ENCODE assay signal across 34 cellular contexts in genomic region chr22:33553493-33553892, GRCh38.
"Had no signal": no experiment of that assay in that cellular context is flagged by ENCODE, and none has a peak within 500 bp of the region (broad histone marks: within the 10 kb centered on the region; RNA-seq: fewer than 3 reads in every experiment).

No MANE protein-coding gene starts in this region.

- H3K36me3 ChIP-seq: ascending aorta, cardiac muscle cell, Peyer's patch had no signal

- H3K27ac Mint-ChIP-seq: activated CD4-positive, alpha-beta T cell treated with anti-CD3 and anti-CD28 coated beads for 36 hours; activated CD4-positive, alpha-beta T cell treated with anti-CD3 and anti-CD28 coated beads, Interleukin-2, amount 10 ng/mL, durations not matched to agents 7 days and 5 days; activated naive CD4-positive, alpha-beta T cell treated with anti-CD3 and anti-CD28 coated beads, Interleukin-2, amount 50 U/mL, for 24 hours; activated naive CD8-positive, alpha-beta T cell treated with anti-CD3 and anti-CD28 coated beads, Interleukin-2, amount 10 ng/mL, durations not matched to agents 7 days and 5 days; activated T-helper 1 cell treated with anti-CD3 and anti-CD28 coated beads, Interleukin-12 subunit alpha, Interleukin-12 subunit beta, Interleukin-2, Interleukin-4 antibody, amounts not matched to agents 30 ng/mL and 10 ng/mL and 1 ng/mL, durations not matched to agents 14 hours and 24 hours and 36 hours; T-helper 1 cell treated with Interleukin-12 subunit alpha and Interleukin-12 subunit beta and Interleukin-4 antibody, amounts not matched to agents 30 μg/mL and 1 μg/mL, for 36 hours; T-helper 2 cell treated with Interferon-gamma antibody and Interleukin-4, amounts not matched to agents 5 μg/mL and 100 μg/mL, for 36 hours had no signal

- H3K9ac ChIP-seq: KMS-11, SK-N-SH had no signal

- H3K4me3 ChIP-seq: ascending aorta, cardiac muscle cell, Peyer's patch, SJSA1 had no signal

- H3K27me3 Mint-ChIP-seq: activated CD4-positive, alpha-beta T cell treated with anti-CD3 and anti-CD28 coated beads, Interleukin-2, amount 10 ng/mL, durations not matched to agents 7 days and 5 days; activated naive CD4-positive, alpha-beta T cell treated with anti-CD3 and anti-CD28 coated beads, Interleukin-2, amount 50 U/mL, for 24 hours; central memory CD8-positive, alpha-beta T cell had no signal

- H3K4me2 ChIP-seq: KMS-11, SK-N-SH had no signal

- H3K9me3 ChIP-seq: ascending aorta, Peyer's patch, SJSA1, SK-N-SH had no signal

- H3K4me1 ChIP-seq: ascending aorta, Peyer's patch had no signal

- H3K36me3 Mint-ChIP-seq: activated naive CD4-positive, alpha-beta T cell treated with anti-CD3 and anti-CD28 coated beads, Interleukin-2, amount 50 U/mL, for 24 hours; activated naive CD8-positive, alpha-beta T cell treated with anti-CD3 and anti-CD28 coated beads, Interleukin-2, amount 10 ng/mL, durations not matched to agents 7 days and 5 days had no signal

- H3K4me3 Mint-ChIP-seq: activated CD4-positive, alpha-beta T cell treated with anti-CD3 and anti-CD28 coated beads for 36 hours; activated CD4-positive, alpha-beta T cell treated with anti-CD3 and anti-CD28 coated beads, Interleukin-2, amount 10 ng/mL, durations not matched to agents 7 days and 5 days; activated naive CD4-positive, alpha-beta T cell treated with anti-CD3 and anti-CD28 coated beads, Interleukin-2, amount 50 U/mL, for 24 hours; activated naive CD8-positive, alpha-beta T cell treated with anti-CD3 and anti-CD28 coated beads, Interleukin-2, amount 10 ng/mL, durations not matched to agents 7 days and 5 days; activated T-cell treated with anti-CD3 and anti-CD28 coated beads, Interleukin-2, amount 50 U/mL, for 4 hours; activated T-helper 1 cell treated with anti-CD3 and anti-CD28 coated beads, Interleukin-12 subunit alpha, Interleukin-12 subunit beta, Interleukin-2, Interleukin-4 antibody, amounts not matched to agents 30 ng/mL and 10 ng/mL and 1 ng/mL, durations not matched to agents 14 hours and 24 hours and 36 hours; central memory CD8-positive, alpha-beta T cell; T-helper 1 cell treated with Interleukin-12 subunit alpha and Interleukin-12 subunit beta and Interleukin-4 antibody, amounts not matched to agents 30 μg/mL and 1 μg/mL, for 36 hours; T-helper 2 cell treated with Interferon-gamma antibody and Interleukin-4, amounts not matched to agents 5 μg/mL and 100 μg/mL, for 36 hours had no signal

- H3K9me3 Mint-ChIP-seq: activated naive CD4-positive, alpha-beta T cell treated with anti-CD3 and anti-CD28 coated beads, Interleukin-2, amount 50 U/mL, for 24 hours; activated T-cell treated with anti-CD3 and anti-CD28 coated beads, Interleukin-2, amount 50 U/mL, for 4 hours had no signal

- H3K27me3 ChIP-seq: ascending aorta, cardiac muscle cell, Peyer's patch, SJSA1 had no signal

- H3K27ac ChIP-seq: ascending aorta, cardiac muscle cell, KMS-11, Peyer's patch, SJSA1 had no signal

- DNase-seq: activated CD4-positive, alpha-beta T cell treated with anti-CD3 and anti-CD28 coated beads for 36 hours; activated CD4-positive, alpha-beta T cell treated with anti-CD3 and anti-CD28 coated beads, Interleukin-2, amount 10 ng/mL, durations not matched to agents 7 days and 5 days; activated CD4-positive, alpha-beta T cell treated with anti-CD3 and anti-CD28 coated beads, Interleukin-2, amount 50 U/mL, for 48 hours; activated CD8-positive, alpha-beta memory T cell treated with anti-CD3 and anti-CD28 coated beads, Interleukin-2, amount 50 U/mL, for 4 hours; activated effector memory CD4-positive, alpha-beta T cell treated with Interleukin-2 at 50 U/mL for 16 hours; activated naive CD4-positive, alpha-beta T cell treated with Interleukin-2 at 50 U/mL for 16 hours; activated naive CD8-positive, alpha-beta T cell treated with anti-CD3 and anti-CD28 coated beads, Interleukin-2, amount 10 ng/mL, durations not matched to agents 7 days and 5 days; activated T-cell treated with anti-CD3 and anti-CD28 coated beads for 4 hours; activated T-cell treated with anti-CD3 and anti-CD28 coated beads, Interleukin-2, amount 50 U/mL, for 4 hours; amygdala; MM.1S; MV-4-11; NCI-H1105; NCI-H1417 treated with DMSO at 0.1 percent for 48 hours; NCI-H187 treated with DMSO at 0.1 percent for 48 hours; NCI-H2081; NCI-H2171 treated with DMSO at 0.1 percent for 48 hours; NCI-H226; NCI-H446 treated with DMSO at 0.1 percent for 48 hours; NCI-H524; Peyer's patch; RPMI8226; SHP77 treated with DMSO at 0.1 percent for 48 hours; SK-N-SH had no signal

- ATAC-seq: activated CD4-positive, alpha-beta T cell treated with anti-CD3 and anti-CD28 coated beads for 36 hours; activated CD4-positive, CD25-positive, alpha-beta regulatory T cell treated with anti-CD3 and anti-CD28 coated beads, Interleukin-2, amount 50 U/mL, for 24 hours; activated T-cell treated with anti-CD3 and anti-CD28 coated beads, Interleukin-2, amount 50 U/mL, for 4 hours had no signal

- H3K4me1 Mint-ChIP-seq: activated CD4-positive, alpha-beta T cell treated with anti-CD3 and anti-CD28 coated beads for 36 hours; activated naive CD4-positive, alpha-beta T cell treated with anti-CD3 and anti-CD28 coated beads, Interleukin-2, amount 50 U/mL, for 24 hours; central memory CD8-positive, alpha-beta T cell had no signal
